10 cellular contexts compared by ENCODE assay signal in the genomic region with DNA sequence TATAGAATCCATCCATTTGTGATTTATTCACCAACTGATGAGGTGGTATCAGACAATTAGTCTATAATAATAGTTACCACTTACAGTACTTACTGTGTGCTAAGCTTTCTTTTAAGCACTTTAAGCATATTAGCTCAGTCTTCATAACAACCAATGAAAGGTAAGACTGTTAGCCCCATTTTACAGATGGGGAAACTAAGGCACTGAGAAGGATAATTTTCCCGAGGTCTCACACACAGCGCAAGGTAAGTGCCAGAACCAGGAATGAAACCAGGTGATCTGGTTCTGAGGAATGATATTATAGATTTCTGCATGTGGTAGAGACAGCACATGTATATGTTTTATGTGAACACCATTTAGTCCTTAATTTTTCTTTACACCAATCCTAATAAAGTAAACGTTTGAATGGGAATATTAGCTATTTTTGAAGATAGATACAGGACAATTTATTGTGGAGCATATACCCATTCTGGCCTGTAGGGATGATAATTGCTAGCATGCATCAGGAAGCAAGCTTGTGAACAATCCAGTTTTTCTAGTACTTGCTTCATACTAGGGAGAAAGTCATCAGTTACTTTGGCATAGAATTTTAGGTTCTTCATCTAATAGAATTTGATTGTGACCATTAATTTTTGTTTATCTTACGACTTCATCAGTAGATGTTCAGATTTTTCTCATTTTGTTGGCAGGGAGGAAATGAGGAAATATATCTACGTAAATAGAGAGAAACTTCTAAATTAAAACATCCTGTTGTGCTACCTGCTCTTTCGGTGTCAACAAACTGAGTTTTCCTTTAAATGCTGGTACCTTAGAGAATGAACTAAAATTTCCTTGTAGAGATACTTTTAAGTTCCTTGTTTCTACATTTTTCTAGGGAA. TPM values are rescaled to one million over a fixed set of nuclear protein-coding genes. Genes with fewer than 3 reads are reported as not detected.
DNase-seq lines count a peak whose midpoint lies in the region; ATAC-seq, FAIRE-seq and TF ChIP-seq lines count a peak whose summit lies in the region.
"Had no signal": no experiment of that assay in that cellular context is flagged by ENCODE, and none has a peak within 500 bp of the region (broad histone marks: within the 10 kb centered on the region; RNA-seq: fewer than 3 reads in every experiment).

No MANE protein-coding gene starts in this region.

- TF ChIP-seq RAD21 in A549 (conservative IDR thresholded peaks at IDR 0.05 in 1 of 2, IDR thresholded peaks at IDR 0.05 in 1 of 2) = no peak

- H3K27me3 Mint-ChIP-seq in activated T-helper 1 cell treated with anti-CD3 and anti-CD28 coated beads, Interleukin-12 subunit alpha, Interleukin-12 subunit beta, Interleukin-2, Interleukin-4 antibody, amounts not matched to agents 30 ng/mL and 10 ng/mL and 1 ng/mL, durations not matched to agents 14 hours and 24 hours and 36 hours (ENCODE audit: insufficient read depth) = no peaks in the 10 kb centered on the region

- CTCF ChIA-PET in A549 (lab: Yijun Ruan, JAX) = interaction anchor here (0.6 to 1.7 kb wide), 10 partner anchors 12 to 626 kb away, joined by 3 to 5 read pairs (median 3); no protein-coding TSS in a partner anchor

- POLR2A ChIA-PET in A549 (lab: Yijun Ruan, JAX) = interaction anchor here (1.4 kb wide), 1 partner anchor 21 kb away, joined by 3 read pairs; no protein-coding TSS in a partner anchor

- no peak for ATAC-seq in A549
- no peak for ATAC-seq in GM19455 (IDR thresholded peaks at IDR 0.05; ENCODE audit: unreplicated experiment)
- ATAC-seq in GM19463 (IDR thresholded peaks at IDR 0.05; ENCODE audit: unreplicated experiment) = no peak

- no peaks in the 10 kb centered on the region for H3K9me3 ChIP-seq in A549
- H3K9me3 ChIP-seq: right atrium auricular region had no signal

- H3K9me3 Mint-ChIP-seq in activated T-helper 1 cell treated with anti-CD3 and anti-CD28 coated beads, Interleukin-12 subunit alpha, Interleukin-12 subunit beta, Interleukin-2, Interleukin-4 antibody, amounts not matched to agents 30 ng/mL and 10 ng/mL and 1 ng/mL, durations not matched to agents 14 hours and 24 hours and 36 hours = no peaks in the 10 kb centered on the region

- intact Hi-C loops in activated T-helper 1 cell treated with anti-CD3 and anti-CD28 coated beads, Interleukin-12 subunit alpha, Interleukin-12 subunit beta, Interleukin-2, Interleukin-4 antibody, amounts not matched to agents 30 ng/mL and 10 ng/mL and 1 ng/mL, durations not matched to agents 14 hours and 24 hours and 36 hours (cut with micrococcal nuclease) = loop anchor here (5.0 to 10.0 kb wide), 5 partner anchors 366 to 1476 kb away; a partner anchor contains a TSS

- no peak overlapping the region; the same call in 2 of the 3 replicates for H3K4me3 ChIP-seq in A549
- H3K4me3 ChIP-seq: right atrium auricular region had no signal

- 75% methylated on average over 6 of the region's 6 CpGs for WGBS in A549 (ENCODE audit: missing lambda C conversion rate)

- DNase-seq in A549 (ENCODE audit: low read depth in 1 of 2, low spot score in 1 of 2) (peak; percentile 18 to 33), iris pigment epithelial cell (ENCODE audit: low read depth) (peak; percentile 36), NCI-H510A treated with DMSO at 0.1 percent for 48 hours (lab: John Stamatoyannopoulos, UW) (no peak), dedifferentiated amniotic fluid mesenchymal stem cell (ENCODE audit: extremely low spot score) (no peak)
- no peak for DNase-seq in activated T-helper 1 cell treated with anti-CD3 and anti-CD28 coated beads, Interleukin-12 subunit alpha, Interleukin-12 subunit beta, Interleukin-2, Interleukin-4 antibody, amounts not matched to agents 30 ng/mL and 10 ng/mL and 1 ng/mL, durations not matched to agents 14 hours and 24 hours and 36 hours (ENCODE audit: low spot score)
- DNase-seq: KBM-7 had no signal

- H3K4me1 ChIP-seq in A549 = peaks cover 30% of the 10 kb centered on the region

- H3K27ac ChIP-seq in A549 = no peak overlapping the region
- H3K27ac ChIP-seq: right atrium auricular region had no signal

- peak overlapping the region; percentile 13 for H3K27ac Mint-ChIP-seq in activated T-helper 1 cell treated with anti-CD3 and anti-CD28 coated beads, Interleukin-12 subunit alpha, Interleukin-12 subunit beta, Interleukin-2, Interleukin-4 antibody, amounts not matched to agents 30 ng/mL and 10 ng/mL and 1 ng/mL, durations not matched to agents 14 hours and 24 hours and 36 hours

- H3K4me1 Mint-ChIP-seq in activated T-helper 1 cell treated with anti-CD3 and anti-CD28 coated beads, Interleukin-12 subunit alpha, Interleukin-12 subunit beta, Interleukin-2, Interleukin-4 antibody, amounts not matched to agents 30 ng/mL and 10 ng/mL and 1 ng/mL, durations not matched to agents 14 hours and 24 hours and 36 hours (ENCODE audit: low read depth) = peaks cover 69% of the 10 kb centered on the region

- peak overlapping the region; percentile 91; the same call in 2 of the 3 replicates for H3K4me2 ChIP-seq in A549

- no peak for TF ChIP-seq POLR2A in A549 (IDR thresholded peaks at IDR 0.05; ENCODE audit: low read length)

- no peak for FAIRE-seq in A549 (lab: Jason Lieb, UNC)

- no peak for TF ChIP-seq EP300 in A549 (IDR thresholded peaks at IDR 0.05)

- H3K36me3 Mint-ChIP-seq in activated T-helper 1 cell treated with anti-CD3 and anti-CD28 coated beads, Interleukin-12 subunit alpha, Interleukin-12 subunit beta, Interleukin-2, Interleukin-4 antibody, amounts not matched to agents 30 ng/mL and 10 ng/mL and 1 ng/mL, durations not matched to agents 14 hours and 24 hours and 36 hours (ENCODE audit: low read depth) = peaks cover 26% of the 10 kb centered on the region

- peak overlapping the region; percentile 95 for H3K4me3 Mint-ChIP-seq in activated T-helper 1 cell treated with anti-CD3 and anti-CD28 coated beads, Interleukin-12 subunit alpha, Interleukin-12 subunit beta, Interleukin-2, Interleukin-4 antibody, amounts not matched to agents 30 ng/mL and 10 ng/mL and 1 ng/mL, durations not matched to agents 14 hours and 24 hours and 36 hours

- TF ChIP-seq CTCF in A549 (IDR thresholded peaks at IDR 0.05) (no peak), GM12873 (IDR thresholded peaks at IDR 0.05; ENCODE audit: insufficient read depth, low read depth, low read length, missing control alignments) (peak; percentile 42)

TF ChIP-seq in A549, 52 proteins besides CTCF, POLR2A, EP300 and RAD21:
- TF ChIP-seq HEYL (CRISPR knock-in tag; IDR thresholded peaks at IDR 0.05) (no peak), KDM5A (IDR thresholded peaks at IDR 0.05) (no peak), ZSCAN20 (CRISPR knock-in tag; IDR thresholded peaks at IDR 0.05) (no peak)

RNA-seq across cellular contexts. Expression of a gene that starts 3.0 kb away (rescaled TPM):
- polyA plus RNA-seq in A549 (2011; rRNA removed) = 163 and 174 TPM in 2 replicates
- 87.0 and 89.3 TPM in 2 replicates for polyA plus RNA-seq in A549 (2012; cell fraction: cytosol; rRNA removed)
- polyA plus RNA-seq in A549 (2012; cell fraction: nucleus; rRNA removed) = 30.0 and 36.8 TPM in 2 replicates
- polyA plus RNA-seq in A549 (2017; fragmentation: RNase III; extraction: RNeasy Plus Mini Kit Qiagen cat#74134 plus additional on column Dnase treatment) = 204 to 213 TPM (median 205 TPM) in 3 replicates
- 52.3 and 57.5 TPM in 2 replicates for polyA minus RNA-seq in A549 (2011; rRNA and poly(A)+ RNA removed)
- total RNA-seq in activated T-helper 1 cell treated with anti-CD3 and anti-CD28 coated beads, Interleukin-12 subunit alpha, Interleukin-12 subunit beta, Interleukin-2, Interleukin-4 antibody, amounts not matched to agents 30 ng/mL and 10 ng/mL and 1 ng/mL, durations not matched to agents 14 hours and 24 hours and 36 hours = 230 and 246 TPM in 2 replicates

RNA-seq across cellular contexts. Expression of a gene that starts 21.4 kb away (rescaled TPM):
- polyA plus RNA-seq in A549 (2011; rRNA removed) = 72.7 and 73.1 TPM in 2 replicates
- polyA plus RNA-seq in A549 (2012; cell fraction: cytosol; rRNA removed) = 51.2 and 67.5 TPM in 2 replicates
- 436 and 472 TPM in 2 replicates for polyA plus RNA-seq in A549 (2012; cell fraction: nucleus; rRNA removed)
- polyA plus RNA-seq in A549 (2017; fragmentation: RNase III; extraction: RNeasy Plus Mini Kit Qiagen cat#74134 plus additional on column Dnase treatment) = 35.1 to 45.4 TPM (median 37.1 TPM) in 3 replicates
- polyA minus RNA-seq in A549 (2011; rRNA and poly(A)+ RNA removed) = 28.0 and 32.2 TPM in 2 replicates
- 101 and 106 TPM in 2 replicates for total RNA-seq in activated T-helper 1 cell treated with anti-CD3 and anti-CD28 coated beads, Interleukin-12 subunit alpha, Interleukin-12 subunit beta, Interleukin-2, Interleukin-4 antibody, amounts not matched to agents 30 ng/mL and 10 ng/mL and 1 ng/mL, durations not matched to agents 14 hours and 24 hours and 36 hours

Comparison
In these comparisons a context has a peak if more than half of its experiments do, and no peak if none do; other contexts are left out.
1. DNase-seq: peak in A549 (2 of 2) and iris pigment epithelial cell (single experiment); none in activated T-helper 1 cell treated with anti-CD3 and anti-CD28 coated beads, Interleukin-12 subunit alpha, Interleukin-12 subunit beta, Interleukin-2, Interleukin-4 antibody, amounts not matched to agents 30 ng/mL and 10 ng/mL and 1 ng/mL, durations not matched to agents 14 hours and 24 hours and 36 hours (single experiment), NCI-H510A treated with DMSO at 0.1 percent for 48 hours (single experiment) and dedifferentiated amniotic fluid mesenchymal stem cell (single experiment).